In genomic region chr10:61643316-61643751, GRCh38 we compare ENCODE assay signal across 13 cellular contexts. TPM values are rescaled to one million over a fixed set of nuclear protein-coding genes. Genes with fewer than 3 reads are reported as not detected.
DNase-seq lines count a peak whose midpoint lies in the region; ATAC-seq and TF ChIP-seq lines count a peak whose summit lies in the region.
"Had no signal": no experiment of that assay in that cellular context is flagged by ENCODE, and none has a peak within 500 bp of the region (broad histone marks: within the 10 kb centered on the region; RNA-seq: fewer than 3 reads in every experiment).

No MANE protein-coding gene starts in this region.

- H3K79me2 ChIP-seq in OCI-LY7 (ENCODE audit: insufficient read depth, low read depth, low read length) = no peaks in the 10 kb centered on the region

- H3K4me2 ChIP-seq in OCI-LY7 (ENCODE audit: low read length) = no peak overlapping the region

- H3K27ac Mint-ChIP-seq in MCF 10A (ENCODE audit: low read depth, unreplicated experiment) = peak overlapping the region; percentile 61
- no peak overlapping the region for H3K27ac Mint-ChIP-seq in activated CD4-positive, alpha-beta memory T cell treated with anti-CD3 and anti-CD28 coated beads, Interleukin-2, amount 10 ng/mL, durations not matched to agents 7 days and 5 days
- H3K27ac Mint-ChIP-seq: activated T-helper 1 cell treated with anti-CD3 and anti-CD28 coated beads, Interleukin-12 subunit alpha, Interleukin-12 subunit beta, Interleukin-2, Interleukin-4 antibody, amounts not matched to agents 30 ng/mL and 10 ng/mL and 1 ng/mL, durations not matched to agents 14 hours and 24 hours and 36 hours; B cell had no signal

- H3K27ac ChIP-seq in breast epithelium (no peak overlapping the region), OCI-LY7 (ENCODE audit: low read depth, low read length, poor library complexity, severe bottlenecking) (no peak overlapping the region)
- H3K27ac ChIP-seq: RWPE1 had no signal

- no peak for TF ChIP-seq CTCF in MCF 10A (IDR thresholded peaks at IDR 0.05; ENCODE audit: unreplicated experiment)
- no peak for TF ChIP-seq CTCF in breast epithelium (IDR thresholded peaks at IDR 0.05)
- TF ChIP-seq CTCF in epithelial cell of esophagus (IDR thresholded peaks at IDR 0.05; ENCODE audit: insufficient read depth, low read depth, low read length, missing control alignments) = no peak
- TF ChIP-seq CTCF in OCI-LY7 (conservative IDR thresholded peaks at IDR 0.05; ENCODE audit: low read length) = no peak

- no peak overlapping the region for H2AFZ ChIP-seq in OCI-LY7 (ENCODE audit: low read length)

- no peaks in the 10 kb centered on the region for H3K9me3 ChIP-seq in breast epithelium
- no peaks in the 10 kb centered on the region for H3K9me3 ChIP-seq in OCI-LY7 (ENCODE audit: low read length)

- H3K9me2 ChIP-seq in OCI-LY7 (ENCODE audit: insufficient read depth, low read length) = no peaks in the 10 kb centered on the region

- peaks cover 14% of the 10 kb centered on the region for H3K4me1 Mint-ChIP-seq in MCF 10A (ENCODE audit: insufficient read depth, unreplicated experiment)
- peaks cover 1% of the 10 kb centered on the region for H3K4me1 Mint-ChIP-seq in activated CD4-positive, alpha-beta memory T cell treated with anti-CD3 and anti-CD28 coated beads, Interleukin-2, amount 10 ng/mL, durations not matched to agents 7 days and 5 days
- H3K4me1 Mint-ChIP-seq: B cell; central memory CD8-positive, alpha-beta T cell had no signal

- BruUV-seq in MCF 10A (replicated peaks; lab: Mats Ljungman, UMichigan) = no TSS peak
- no TSS peak for BruUV-seq in OCI-LY7 (replicated peaks; lab: Mats Ljungman, UMichigan)

- no peaks in the 10 kb centered on the region for H3K36me3 Mint-ChIP-seq in MCF 10A (ENCODE audit: insufficient read depth, unreplicated experiment)
- H3K36me3 Mint-ChIP-seq in activated CD4-positive, alpha-beta memory T cell treated with anti-CD3 and anti-CD28 coated beads, Interleukin-2, amount 10 ng/mL, durations not matched to agents 7 days and 5 days (ENCODE audit: low read depth) = no peaks in the 10 kb centered on the region

- intact Hi-C loops in MCF 10A (cut with micrococcal nuclease) (no loop called here), breast epithelium (cut with DNase I; ENCODE audit: low total_unique reads) (no loop called here), sciatic nerve (cut with DNase I) (no loop called here), OCI-LY7 (cut with micrococcal nuclease; ENCODE audit: unreplicated experiment) (no loop called here)

- H3K4me3 Mint-ChIP-seq in MCF 10A (ENCODE audit: unreplicated experiment) = no peak overlapping the region
- H3K4me3 Mint-ChIP-seq in activated CD4-positive, alpha-beta memory T cell treated with anti-CD3 and anti-CD28 coated beads, Interleukin-2, amount 10 ng/mL, durations not matched to agents 7 days and 5 days = no peak overlapping the region
- H3K4me3 Mint-ChIP-seq: activated T-helper 1 cell treated with anti-CD3 and anti-CD28 coated beads, Interleukin-12 subunit alpha, Interleukin-12 subunit beta, Interleukin-2, Interleukin-4 antibody, amounts not matched to agents 30 ng/mL and 10 ng/mL and 1 ng/mL, durations not matched to agents 14 hours and 24 hours and 36 hours; B cell; central memory CD8-positive, alpha-beta T cell had no signal

- CTCF ChIA-PET in MCF 10A (lab: Yijun Ruan, JAX) = interaction anchor here (0.8 kb wide), 1 partner anchor 35 kb away, joined by 3 read pairs; no protein-coding TSS in a partner anchor
- CTCF ChIA-PET in OCI-LY7 (lab: Charles Lee; ENCODE audit: unreplicated experiment) = no interaction called here
- CTCF ChIA-PET in activated CD4-positive, alpha-beta memory T cell treated with anti-CD3 and anti-CD28 coated beads, Interleukin-2, amount 10 ng/mL, durations not matched to agents 7 days and 5 days (lab: Charles Lee) = interaction anchor here (1.2 kb wide), 1 partner anchor 14 kb away, joined by 3 read pairs; no protein-coding TSS in a partner anchor

- H3K27me3 ChIP-seq in breast epithelium = no peaks in the 10 kb centered on the region

- H3K4me1 ChIP-seq in breast epithelium (no peaks in the 10 kb centered on the region), OCI-LY7 (ENCODE audit: insufficient read depth, low read length, poor library complexity, severe bottlenecking) (no peaks in the 10 kb centered on the region)

- peak; percentile 51 for DNase-seq in MCF 10A (ENCODE audit: unreplicated experiment)
- DNase-seq in breast epithelium (ENCODE audit: low spot score in 2 of 2) = no peak
- DNase-seq in NCI-H446 treated with DMSO at 0.1 percent for 48 hours (lab: John Stamatoyannopoulos, UW) = peak; percentile 35
- peak; percentile 52 for DNase-seq in epithelial cell of esophagus (ENCODE audit: low read depth)
- no peak for DNase-seq in sciatic nerve (ENCODE audit: low spot score)
- no peak for DNase-seq in OCI-LY7 (ENCODE audit: low spot score)
- no peak for DNase-seq in activated CD4-positive, alpha-beta memory T cell treated with anti-CD3 and anti-CD28 coated beads, Interleukin-2, amount 10 ng/mL, durations not matched to agents 7 days and 5 days
- DNase-seq: NCI-H187 had no signal

- POLR2A ChIA-PET in MCF 10A (lab: Yijun Ruan, JAX) (interaction anchor here (0.6 to 2.4 kb wide), 7 partner anchors 8 to 165 kb away, joined by 3 to 12 read pairs (median 4); no protein-coding TSS in a partner anchor), OCI-LY7 (lab: Charles Lee) (interaction anchor here (0.8 kb wide), 1 partner anchor 11 kb away, joined by 5 read pairs; no protein-coding TSS in a partner anchor)
- POLR2A ChIA-PET in activated CD4-positive, alpha-beta memory T cell treated with anti-CD3 and anti-CD28 coated beads, Interleukin-2, amount 10 ng/mL, durations not matched to agents 7 days and 5 days (lab: Charles Lee) = no interaction called here

- H3K4me3 ChIP-seq in breast epithelium (no peak overlapping the region), epithelial cell of esophagus (ENCODE audit: low read length) (no peak overlapping the region), OCI-LY7 (ENCODE audit: low read depth, low read length, poor library complexity, severe bottlenecking) (no peak overlapping the region)

- H4K20me1 ChIP-seq in OCI-LY7 (ENCODE audit: insufficient read depth, low read length) = no peaks in the 10 kb centered on the region

- H3K27me3 Mint-ChIP-seq in MCF 10A (ENCODE audit: insufficient read depth, unreplicated experiment) = no peaks in the 10 kb centered on the region
- H3K27me3 Mint-ChIP-seq in activated CD4-positive, alpha-beta memory T cell treated with anti-CD3 and anti-CD28 coated beads, Interleukin-2, amount 10 ng/mL, durations not matched to agents 7 days and 5 days = peaks cover 11% of the 10 kb centered on the region

- no peaks in the 10 kb centered on the region for H3K9me3 Mint-ChIP-seq in MCF 10A (ENCODE audit: unreplicated experiment)
- no peaks in the 10 kb centered on the region for H3K9me3 Mint-ChIP-seq in activated CD4-positive, alpha-beta memory T cell treated with anti-CD3 and anti-CD28 coated beads, Interleukin-2, amount 10 ng/mL, durations not matched to agents 7 days and 5 days
- H3K9me3 Mint-ChIP-seq: activated T-helper 1 cell treated with anti-CD3 and anti-CD28 coated beads, Interleukin-12 subunit alpha, Interleukin-12 subunit beta, Interleukin-2, Interleukin-4 antibody, amounts not matched to agents 30 ng/mL and 10 ng/mL and 1 ng/mL, durations not matched to agents 14 hours and 24 hours and 36 hours; central memory CD8-positive, alpha-beta T cell had no signal

- ATAC-seq in sciatic nerve = peak; percentile 83
- no peak for ATAC-seq in HG02642 (IDR thresholded peaks at IDR 0.05; ENCODE audit: poor library complexity, unreplicated experiment)

- no peaks in the 10 kb centered on the region for H3K36me3 ChIP-seq in breast epithelium
- no peaks in the 10 kb centered on the region for H3K36me3 ChIP-seq in OCI-LY7 (ENCODE audit: insufficient read depth, low read length)

- TF ChIP-seq POLR2A in breast epithelium (IDR thresholded peaks at IDR 0.05) = no peak

RNA-seq across cellular contexts. Expression of gene CABCOCO1, which starts 19.4 kb away (rescaled TPM):
- total RNA-seq in MCF 10A (2022) (not detected in 2 replicates), breast epithelium (1 to 10 TPM in 2 of 3 donors, under 1 TPM in 1; 0.16 to 1.3 (median 1.2) TPM), sciatic nerve (not detected), OCI-LY7 (2022) (not detected in 2 replicates)
- total RNA-seq in OCI-LY7 (2014; rRNA removed; shearing (Covaris generic)) = not detected in 2 replicates
- not detected for total RNA-seq in activated CD4-positive, alpha-beta memory T cell treated with anti-CD3 and anti-CD28 coated beads, Interleukin-2, amount 10 ng/mL, durations not matched to agents 7 days and 5 days
- total RNA-seq: activated T-helper 1 cell treated with anti-CD3 and anti-CD28 coated beads, Interleukin-12 subunit alpha, Interleukin-12 subunit beta, Interleukin-2, Interleukin-4 antibody, amounts not matched to agents 30 ng/mL and 10 ng/mL and 1 ng/mL, durations not matched to agents 14 hours and 24 hours and 36 hours; B cell had no signal

Comparison
In these comparisons a context has a peak if more than half of its experiments do, and no peak if none do; other contexts are left out.
1. DNase-seq: peak in MCF 10A (single experiment), NCI-H446 treated with DMSO at 0.1 percent for 48 hours (single experiment) and epithelial cell of esophagus (single experiment); none in breast epithelium (0 of 2), sciatic nerve (single experiment), OCI-LY7 (single experiment) and activated CD4-positive, alpha-beta memory T cell treated with anti-CD3 and anti-CD28 coated beads, Interleukin-2, amount 10 ng/mL, durations not matched to agents 7 days and 5 days (single experiment).